Comparison of ENCODE assay signal across 11 cellular contexts in genomic region chr15:74954515-74954914, GRCh38. TPM values are rescaled to one million over a fixed set of nuclear protein-coding genes. Genes with fewer than 3 reads are reported as not detected.
DNase-seq lines count a peak whose midpoint lies in the region; ATAC-seq, FAIRE-seq and TF ChIP-seq lines count a peak whose summit lies in the region.
"Had no signal": no experiment of that assay in that cellular context is flagged by ENCODE, and none has a peak within 500 bp of the region (broad histone marks: within the 10 kb centered on the region; RNA-seq: fewer than 3 reads in every experiment).

No MANE protein-coding gene starts in this region.

- BruUV-seq in endothelial cell of umbilical vein (replicated peaks; lab: Mats Ljungman, UMichigan): no TSS peak

- no peaks in the 10 kb centered on the region for H3K9me1 ChIP-seq in endothelial cell of umbilical vein (replicated peaks; ENCODE audit: control insufficient read depth, extremely low read depth, insufficient read depth, low read length)

- ATAC-seq in HG03280 (IDR thresholded peaks at IDR 0.05; ENCODE audit: unreplicated experiment): no peak

- peak; percentile 52 for DNase-seq in GM23248
- peak; percentile 97 for DNase-seq in OCI-M1 (lab: John Stamatoyannopoulos, UW)
- peak; percentile 59 for DNase-seq in endothelial cell of umbilical vein (ENCODE audit: low read depth, low spot score)
- peak; percentile 93 for DNase-seq in osteoblast (ENCODE audit: insufficient read length, low spot score, missing footprints)
- DNase-seq in stimulated activated naive CD4-positive, alpha-beta T cell (lab: John Stamatoyannopoulos, UW): no peak
- DNase-seq in cortex of kidney (lab: John Stamatoyannopoulos, UW): no peak
- no peak for DNase-seq in stimulated activated CD4-positive, alpha-beta T cell treated with anti-CD3 and anti-CD28 coated beads, Interleukin-1b, Interleukin-23, amount 100 ng/mL, for 48 hours
- DNase-seq: activated naive CD4-positive, alpha-beta T cell treated with anti-CD3 and anti-CD28 coated beads, Interleukin-2, amount 50 U/mL, for 16 hours; stimulated activated CD4-positive, alpha-beta T cell treated with anti-CD3 and anti-CD28 coated beads, Interleukin-4, amount 100 ng/mL, for 1 hour had no signal

- peaks cover 3% of the 10 kb centered on the region; the same call in 1 of the 2 replicates for H3K4me1 ChIP-seq in GM23248 (ENCODE audit: insufficient read depth)
- H3K4me1 ChIP-seq in endothelial cell of umbilical vein (ENCODE audit: control insufficient read depth, extremely low read depth, insufficient read depth, low read length): peaks cover 39% of the 10 kb centered on the region
- H3K4me1 ChIP-seq in osteoblast (ENCODE audit: insufficient read depth, low read length): peaks cover 24% of the 10 kb centered on the region

- H3K79me2 ChIP-seq in GM23248 (ENCODE audit: insufficient read depth): no peaks in the 10 kb centered on the region
- H3K79me2 ChIP-seq in endothelial cell of umbilical vein (ENCODE audit: control insufficient read depth, insufficient read depth, low read length): peaks cover 15% of the 10 kb centered on the region
- no peaks in the 10 kb centered on the region for H3K79me2 ChIP-seq in osteoblast (ENCODE audit: insufficient read depth, low read length)

- TF ChIP-seq CTCF in endothelial cell of umbilical vein (IDR thresholded peaks at IDR 0.05; ENCODE audit: extremely low read depth in 1 of 2, insufficient read depth in 1 of 2, low read depth in 1 of 2, low read length in 2 of 2): no peak
- TF ChIP-seq CTCF in osteoblast (IDR thresholded peaks at IDR 0.05; ENCODE audit: extremely low read depth, low read depth, low read length): no peak

- dilution Hi-C loops in endothelial cell of umbilical vein (cut with MboI; ENCODE audit: extremely low pct_ligation_motif_present, low sequenced_read_pairs): no loop called here

- intact Hi-C loops in endothelial cell of umbilical vein (cut with micrococcal nuclease): no loop called here

- H4K20me1 ChIP-seq in GM23248 (ENCODE audit: insufficient read depth) (no peaks in the 10 kb centered on the region), endothelial cell of umbilical vein (replicated peaks; ENCODE audit: control insufficient read depth, extremely low read depth, insufficient read depth, low read length) (no peaks in the 10 kb centered on the region), osteoblast (ENCODE audit: insufficient read depth, low read length) (no peaks in the 10 kb centered on the region)

- no peak overlapping the region for H3K27ac ChIP-seq in GM23248
- no peak overlapping the region for H3K27ac ChIP-seq in endothelial cell of umbilical vein (ENCODE audit: insufficient read depth, low read depth, low read length)
- H3K27ac ChIP-seq in osteoblast (ENCODE audit: low read depth, low read length): no peak overlapping the region

- no peaks in the 10 kb centered on the region for H3K9me3 ChIP-seq in GM23248 (ENCODE audit: low read depth)
- no peaks in the 10 kb centered on the region for H3K9me3 ChIP-seq in endothelial cell of umbilical vein (replicated peaks; ENCODE audit: control insufficient read depth, insufficient read depth, low read length)
- H3K9me3 ChIP-seq in osteoblast (ENCODE audit: low read depth, low read length): no peaks in the 10 kb centered on the region
- H3K9me3 ChIP-seq: HAP-1 had no signal

- H3K27me3 ChIP-seq in GM23248 (replicated peaks; ENCODE audit: insufficient read depth) (0 out of 2 replicates have a peak, but pooled peaks cover 3% of the 10 kb centered on the region), endothelial cell of umbilical vein (ENCODE audit: control insufficient read depth in 2 of 2, insufficient read depth in 2 of 2, low read length in 2 of 2) (peaks cover 0 to 3% of the 10 kb centered on the region in 2 experiments), osteoblast (ENCODE audit: insufficient read depth, low read length) (peaks cover 37% of the 10 kb centered on the region)

- H3K9me2 ChIP-seq in GM23248 (ENCODE audit: insufficient read depth): no peaks in the 10 kb centered on the region

- no peak overlapping the region for H3K9ac ChIP-seq in GM23248
- H3K9ac ChIP-seq in endothelial cell of umbilical vein (replicated peaks; ENCODE audit: extremely low read depth, insufficient read depth, low read length): no peak overlapping the region

- H3K4me2 ChIP-seq in GM23248 (ENCODE audit: unreplicated experiment): no peak overlapping the region
- H3K4me2 ChIP-seq in endothelial cell of umbilical vein (ENCODE audit: insufficient read depth, low read length): peak overlapping the region; percentile 89
- H3K4me2 ChIP-seq in osteoblast (ENCODE audit: insufficient read depth, low read length): peak overlapping the region; percentile 30

- POLR2A ChIA-PET in endothelial cell of umbilical vein (lab: Charles Lee): no interaction called here

- H3K4me3 ChIP-seq in GM23248 (no peak overlapping the region), endothelial cell of umbilical vein (replicated peaks in 1 of 3; ENCODE audit: insufficient read depth in 1 of 3, low read depth in 1 of 3, low read length in 3 of 3) (peak overlapping the region in 2 of 3 experiments; percentile 53 to 56), osteoblast (ENCODE audit: insufficient read depth, low read length) (no peak overlapping the region)

- in situ Hi-C loops in GM23248 (cut with MboI): loop anchor here (5.0 kb wide), 1 partner anchor 182 kb away; no protein-coding TSS in a partner anchor

- no peaks in the 10 kb centered on the region for H3K36me3 ChIP-seq in GM23248 (ENCODE audit: low read depth)
- no peaks in the 10 kb centered on the region for H3K36me3 ChIP-seq in endothelial cell of umbilical vein (ENCODE audit: control insufficient read depth in 2 of 2, extremely low read depth in 1 of 2, insufficient read depth in 2 of 2, low read length in 2 of 2)
- H3K36me3 ChIP-seq in osteoblast (ENCODE audit: insufficient read depth, low read length): no peaks in the 10 kb centered on the region
- H3K36me3 ChIP-seq: HAP-1 had no signal

- CTCF ChIA-PET in endothelial cell of umbilical vein (lab: Charles Lee): interaction anchor here (1.1 to 2.6 kb wide), 12 partner anchors 33 to 320 kb away, joined by 3 to 15 read pairs (median 6); partner anchors contain the start of gene FAM219B

- FAIRE-seq in endothelial cell of umbilical vein (lab: Jason Lieb, UNC): peak; percentile 82

- H3F3A ChIP-seq in GM23248 (ENCODE audit: insufficient read depth): no peaks in the 10 kb centered on the region

- peak; percentile 26 for TF ChIP-seq POLR2A in endothelial cell of umbilical vein (IDR thresholded peaks at IDR 0.05; ENCODE audit: low read depth, low read length)

- H2AFZ ChIP-seq in GM23248 (no peak overlapping the region), endothelial cell of umbilical vein (ENCODE audit: low read depth, low read length) (no peak overlapping the region), osteoblast (ENCODE audit: low read length) (no peak overlapping the region)

RNA-seq across cellular contexts. Expression of gene RPP25, which starts 2.1 kb away (rescaled TPM):
- total RNA-seq in GM23248 (2014; rRNA removed; shearing (Covaris generic)): 4.0 and 4.5 TPM in 2 replicates
- polyA plus RNA-seq in GM23248 (2016; fragmentation: Nextera tagmentation; extraction: Ambion mirVana): 3.4 and 3.6 TPM in 2 replicates
- total RNA-seq in endothelial cell of umbilical vein: 13.7 and 13.8 TPM in 2 replicates
- 10.1 and 13.1 TPM in 2 replicates for polyA plus RNA-seq in endothelial cell of umbilical vein
- 7.0 and 7.8 TPM in 2 replicates for polyA plus RNA-seq in endothelial cell of umbilical vein (2011; cell fraction: cytosol; rRNA removed)
- polyA plus RNA-seq in endothelial cell of umbilical vein (2011; cell fraction: nucleus; rRNA removed): 3.2 and 3.3 TPM in 2 replicates
- 10.1 and 12.0 TPM in 2 replicates for polyA plus RNA-seq in endothelial cell of umbilical vein (2012)
- 4.2 and 5.3 TPM in 2 replicates for polyA minus RNA-seq in endothelial cell of umbilical vein
- 30.5 TPM for polyA minus RNA-seq in endothelial cell of umbilical vein (2011; cell fraction: cytosol; rRNA and poly(A)+ RNA removed)
- 2.4 and 2.7 TPM in 2 replicates for polyA minus RNA-seq in endothelial cell of umbilical vein (2011; cell fraction: nucleus; rRNA and poly(A)+ RNA removed)
- total RNA-seq in osteoblast: 6.2 and 6.9 TPM in 2 replicates

RNA-seq across cellular contexts. Expression of gene COX5A, which starts 16.6 kb away (rescaled TPM):
- total RNA-seq in GM23248 (2014; rRNA removed; shearing (Covaris generic)): 48.2 and 65.3 TPM in 2 replicates
- 315 and 321 TPM in 2 replicates for polyA plus RNA-seq in GM23248 (2016; fragmentation: Nextera tagmentation; extraction: Ambion mirVana)
- 220 and 232 TPM in 2 replicates for total RNA-seq in endothelial cell of umbilical vein
- polyA plus RNA-seq in endothelial cell of umbilical vein: 102 and 134 TPM in 2 replicates
- 233 TPM in 2 replicates for polyA plus RNA-seq in endothelial cell of umbilical vein (2011; cell fraction: cytosol; rRNA removed)
- polyA plus RNA-seq in endothelial cell of umbilical vein (2011; cell fraction: nucleus; rRNA removed): 90.1 and 97.6 TPM in 2 replicates
- polyA plus RNA-seq in endothelial cell of umbilical vein (2012): 289 and 323 TPM in 2 replicates
- 31.6 and 42.9 TPM in 2 replicates for polyA minus RNA-seq in endothelial cell of umbilical vein
- 293 TPM for polyA minus RNA-seq in endothelial cell of umbilical vein (2011; cell fraction: cytosol; rRNA and poly(A)+ RNA removed)
- polyA minus RNA-seq in endothelial cell of umbilical vein (2011; cell fraction: nucleus; rRNA and poly(A)+ RNA removed): 10.9 and 20.1 TPM in 2 replicates
- 27.1 and 38.9 TPM in 2 replicates for total RNA-seq in osteoblast

RNA-seq across cellular contexts. Expression of gene SCAMP5, which starts 40.8 kb away (rescaled TPM):
- total RNA-seq in GM23248 (2014; rRNA removed; shearing (Covaris generic)): 1.0 and 4.0 TPM in 2 replicates
- polyA plus RNA-seq in GM23248 (2016; fragmentation: Nextera tagmentation; extraction: Ambion mirVana): 0.23 TPM in 1 of 2 replicates, not detected in the other
- 1.9 and 4.4 TPM in 2 replicates for total RNA-seq in endothelial cell of umbilical vein
- 5.9 and 6.2 TPM in 2 replicates for polyA plus RNA-seq in endothelial cell of umbilical vein
- polyA plus RNA-seq in endothelial cell of umbilical vein (2011; cell fraction: cytosol; rRNA removed): 3.3 and 3.4 TPM in 2 replicates
- 4.5 and 5.2 TPM in 2 replicates for polyA plus RNA-seq in endothelial cell of umbilical vein (2011; cell fraction: nucleus; rRNA removed)
- 3.3 and 3.7 TPM in 2 replicates for polyA plus RNA-seq in endothelial cell of umbilical vein (2012)
- 3.2 and 5.8 TPM in 2 replicates for polyA minus RNA-seq in endothelial cell of umbilical vein
- polyA minus RNA-seq in endothelial cell of umbilical vein (2011; cell fraction: cytosol; rRNA and poly(A)+ RNA removed): 4.6 TPM
- 1.0 and 2.9 TPM in 2 replicates for polyA minus RNA-seq in endothelial cell of umbilical vein (2011; cell fraction: nucleus; rRNA and poly(A)+ RNA removed)
- total RNA-seq in osteoblast: 0.88 and 1.8 TPM in 2 replicates

RNA-seq across cellular contexts. Expression of gene FAM219B, which starts 47.9 kb away (rescaled TPM):
- total RNA-seq in GM23248 (2014; rRNA removed; shearing (Covaris generic)): 64.1 and 78.6 TPM in 2 replicates
- 38.1 and 39.6 TPM in 2 replicates for polyA plus RNA-seq in GM23248 (2016; fragmentation: Nextera tagmentation; extraction: Ambion mirVana)
- total RNA-seq in endothelial cell of umbilical vein: 57.0 and 73.0 TPM in 2 replicates
- polyA plus RNA-seq in endothelial cell of umbilical vein: 55.1 and 57.7 TPM in 2 replicates
- polyA plus RNA-seq in endothelial cell of umbilical vein (2011; cell fraction: cytosol; rRNA removed): 35.9 and 53.0 TPM in 2 replicates
- 219 and 225 TPM in 2 replicates for polyA plus RNA-seq in endothelial cell of umbilical vein (2011; cell fraction: nucleus; rRNA removed)
- polyA plus RNA-seq in endothelial cell of umbilical vein (2012): 28.2 and 31.1 TPM in 2 replicates
- polyA minus RNA-seq in endothelial cell of umbilical vein: 45.1 and 46.9 TPM in 2 replicates
- polyA minus RNA-seq in endothelial cell of umbilical vein (2011; cell fraction: cytosol; rRNA and poly(A)+ RNA removed): 18.2 TPM
- polyA minus RNA-seq in endothelial cell of umbilical vein (2011; cell fraction: nucleus; rRNA and poly(A)+ RNA removed): 26.2 and 37.4 TPM in 2 replicates
- 36.6 and 46.3 TPM in 2 replicates for total RNA-seq in osteoblast

Comparison
In these comparisons a context has a peak if more than half of its experiments do, and no peak if none do; other contexts are left out.
1. DNase-seq: peak in GM23248 (single experiment), OCI-M1 (single experiment), endothelial cell of umbilical vein (single experiment) and osteoblast (single experiment); none in stimulated activated naive CD4-positive, alpha-beta T cell (0 of 6), cortex of kidney (single experiment) and stimulated activated CD4-positive, alpha-beta T cell treated with anti-CD3 and anti-CD28 coated beads, Interleukin-1b, Interleukin-23, amount 100 ng/mL, for 48 hours (single experiment).
2. H3K4me3 ChIP-seq: peak in endothelial cell of umbilical vein (2 of 3); none in GM23248 (single experiment) and osteoblast (single experiment).